Comparison of ENCODE assay signal across 18 cellular contexts in the genomic region with DNA sequence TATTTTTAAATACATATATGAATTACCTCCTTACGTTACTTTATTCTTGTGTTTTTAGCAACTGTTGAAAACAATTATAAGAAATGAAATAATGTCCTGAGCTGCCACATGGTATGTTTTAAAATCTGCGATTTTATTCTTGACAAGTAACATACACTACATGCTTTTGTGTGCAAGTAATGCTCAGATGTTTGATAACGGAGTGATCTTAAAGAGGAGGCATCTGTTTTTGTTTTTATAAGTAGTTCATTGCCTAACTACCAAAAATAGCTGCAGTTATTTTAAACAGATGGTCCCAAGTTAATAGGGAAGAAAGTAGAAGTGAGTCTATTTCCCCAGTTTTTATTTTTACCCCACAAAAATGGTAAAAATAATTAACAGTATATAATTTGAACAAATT. TPM values are rescaled to one million over a fixed set of nuclear protein-coding genes. Genes with fewer than 3 reads are reported as not detected.
DNase-seq lines count a peak whose midpoint lies in the region; ATAC-seq and TF ChIP-seq lines count a peak whose summit lies in the region.
"Had no signal": no experiment of that assay in that cellular context is flagged by ENCODE, and none has a peak within 500 bp of the region (broad histone marks: within the 10 kb centered on the region; RNA-seq: fewer than 3 reads in every experiment).

No MANE protein-coding gene starts in this region.

- H3K36me3 ChIP-seq in GM23248 (ENCODE audit: low read depth) (no peaks in the 10 kb centered on the region), mesenchymal stem cell (ENCODE audit: control insufficient read depth in 1 of 2, insufficient read depth in 2 of 2, low read depth in 1 of 2, low read length in 2 of 2) (peaks cover 0 to 2% of the 10 kb centered on the region in 2 experiments), SJCRH30 (no peaks in the 10 kb centered on the region)
- H3K36me3 ChIP-seq: breast epithelium had no signal

- peaks cover 25% of the 10 kb centered on the region for H3K79me1 ChIP-seq in mesenchymal stem cell (replicated peaks; ENCODE audit: low read length, poor library complexity, severe bottlenecking)

- no peaks in the 10 kb centered on the region for H4K20me1 ChIP-seq in GM23248 (ENCODE audit: insufficient read depth)

- POLR2A ChIA-PET in AG04449 (lab: Yijun Ruan, JAX): no interaction called here

- H3K14ac ChIP-seq in mesenchymal stem cell (ENCODE audit: low read length in 2 of 2): no peak overlapping the region

- H3K27ac ChIP-seq in GM23248 (0 out of 2 replicates have a peak overlapping the region, but pooled peaks have one; percentile 0), coronary artery (peak overlapping the region; percentile 20 to 57), mesenchymal stem cell (ENCODE audit: low read length, poor library complexity, severe bottlenecking) (no peak overlapping the region), SJCRH30 (no peak overlapping the region)
- H3K27ac ChIP-seq: breast epithelium, PC-9 had no signal

- no peak overlapping the region for H2AFZ ChIP-seq in GM23248
- H2AFZ ChIP-seq in mesenchymal stem cell (ENCODE audit: low read depth, low read length): no peak overlapping the region
- H2AFZ ChIP-seq: PC-9 had no signal

- TF ChIP-seq CTCF in AG04449 (IDR thresholded peaks at IDR 0.05; ENCODE audit: insufficient read depth, low read length, missing control alignments) (no peak), coronary artery (IDR thresholded peaks at IDR 0.05) (no peak)

- H2BK12ac ChIP-seq in mesenchymal stem cell (ENCODE audit: low read length in 2 of 2): no peak overlapping the region

- H2BK120ac ChIP-seq in mesenchymal stem cell (ENCODE audit: low read depth, low read length): no peak overlapping the region

- 3 to 4% methylated on average over 3 of the region's 3 CpGs for WGBS in GM23248 (ENCODE audit: low coverage in 1 of 2, low lambda C conversion rate in 2 of 2, missing lambda C conversion rate in 2 of 2), 2 experiments
- 20% methylated on average over 1 of the region's 3 CpGs for WGBS in mesenchymal stem cell

- in situ Hi-C loops in GM23248 (cut with MboI): no loop called here

- DNase-seq in AG04449 (ENCODE audit: low read depth, low spot score) (peak; percentile 70), GM23248 (peak; percentile 73), coronary artery (ENCODE audit: low spot score) (no peak), mesenchymal stem cell (peak; percentile 51), OCI-M1 (lab: John Stamatoyannopoulos, UW) (no peak), SJCRH30 (no peak), NCI-H1092 (lab: John Stamatoyannopoulos, UW) (no peak)
- DNase-seq: activated naive CD4-positive, alpha-beta T cell treated with anti-CD3 and anti-CD28 coated beads for 36 hours; H7; hypothalamus; NCI-H1092 treated with DMSO at 0.1 percent for 48 hours; PC-9; stimulated activated naive CD8-positive, alpha-beta T cell treated with anti-CD3 and anti-CD28 coated beads, Interleukin-15, Interleukin-2, amounts not matched to agents 100 U/mL and 50 U/mL, for 24 hours had no signal

- H3K9me2 ChIP-seq in GM23248 (ENCODE audit: insufficient read depth): no peaks in the 10 kb centered on the region

- ATAC-seq in GM21423 (IDR thresholded peaks at IDR 0.05; ENCODE audit: unreplicated experiment): no peak
- ATAC-seq: left lobe of liver; natural killer cell treated with Interleukin-12 subunit alpha and Interleukin-12 subunit beta and Interleukin-15 and Interleukin-18, amount 100 ng/mL, for 72 hours; sciatic nerve; stimulated activated naive CD8-positive, alpha-beta T cell treated with anti-CD3 and anti-CD28 coated beads, Interleukin-15, Interleukin-2, amounts not matched to agents 100 U/mL and 50 U/mL, for 24 hours had no signal

- no peak overlapping the region for H3K23ac ChIP-seq in mesenchymal stem cell (ENCODE audit: low read length in 2 of 2)

- H2BK15ac ChIP-seq in mesenchymal stem cell (ENCODE audit: low read depth, poor library complexity, severe bottlenecking): no peak overlapping the region

- CTCF ChIA-PET in AG04449 (lab: Yijun Ruan, JAX): interaction anchor here (4.1 kb wide), 1 partner anchor 9 kb away, joined by 14 read pairs; no protein-coding TSS in a partner anchor

- H3K4me3 ChIP-seq in AG04449 (ENCODE audit: low read depth, low read length): no peak overlapping the region
- peak overlapping the region; percentile 1; the same call in 1 of the 2 replicates for H3K4me3 ChIP-seq in GM23248
- H3K4me3 ChIP-seq in coronary artery: no peak overlapping the region
- H3K4me3 ChIP-seq in mesenchymal stem cell (ENCODE audit: insufficient read depth in 1 of 2, low read depth in 1 of 2, low read length in 2 of 2): no peak overlapping the region
- H3K4me3 ChIP-seq in SJCRH30: no peak overlapping the region
- H3K4me3 ChIP-seq: breast epithelium, PC-9 had no signal

- H3K18ac ChIP-seq in mesenchymal stem cell (ENCODE audit: low read depth in 1 of 2, low read length in 2 of 2): no peak overlapping the region

- H3K79me2 ChIP-seq in GM23248 (ENCODE audit: insufficient read depth): peaks cover 21% of the 10 kb centered on the region; the same call in 1 of the 2 replicates

- no peaks in the 10 kb centered on the region for H3K9me3 ChIP-seq in GM23248 (ENCODE audit: low read depth)
- H3K9me3 ChIP-seq in mesenchymal stem cell (ENCODE audit: control insufficient read depth, low read length): no peaks in the 10 kb centered on the region
- no peaks in the 10 kb centered on the region for H3K9me3 ChIP-seq in SJCRH30 (replicated peaks)
- H3K9me3 ChIP-seq: breast epithelium had no signal

- H3K27me3 ChIP-seq in GM23248 (replicated peaks; ENCODE audit: insufficient read depth) (no peaks in the 10 kb centered on the region), mesenchymal stem cell (ENCODE audit: control insufficient read depth in 1 of 2, insufficient read depth in 1 of 2, low read length in 2 of 2) (no peaks in the 10 kb centered on the region), SJCRH30 (no peaks in the 10 kb centered on the region)
- H3K27me3 ChIP-seq: breast epithelium had no signal

- H3K4me2 ChIP-seq in GM23248 (ENCODE audit: unreplicated experiment): peak overlapping the region; percentile 42
- H3K4me2 ChIP-seq in mesenchymal stem cell (ENCODE audit: low read length, poor library complexity, severe bottlenecking): no peak overlapping the region
- H3K4me2 ChIP-seq: PC-9 had no signal

- H3K9ac ChIP-seq in GM23248: no peak overlapping the region
- peak overlapping the region; percentile 37 for H3K9ac ChIP-seq in mesenchymal stem cell (ENCODE audit: low read length)

- H3F3A ChIP-seq in GM23248 (ENCODE audit: insufficient read depth): peaks cover 33% of the 10 kb centered on the region

- H3K4me1 ChIP-seq in GM23248 (ENCODE audit: insufficient read depth) (peaks cover 52% of the 10 kb centered on the region), mesenchymal stem cell (ENCODE audit: control insufficient read depth, insufficient read depth, low read depth, low read length) (peaks cover 5% of the 10 kb centered on the region), SJCRH30 (no peaks in the 10 kb centered on the region)

- H2BK5ac ChIP-seq in mesenchymal stem cell (ENCODE audit: low read depth, low read length, poor library complexity, severe bottlenecking): no peak overlapping the region

- H4K8ac ChIP-seq in mesenchymal stem cell (ENCODE audit: low read length): no peak overlapping the region

- no peak overlapping the region for H4K91ac ChIP-seq in mesenchymal stem cell (ENCODE audit: low read length)

- no peak overlapping the region for H2AK5ac ChIP-seq in mesenchymal stem cell (ENCODE audit: low read length, severe bottlenecking)

- no peak overlapping the region for H3K4ac ChIP-seq in mesenchymal stem cell (ENCODE audit: low read depth in 1 of 2, low read length in 2 of 2)

RNA-seq across cellular contexts. Expression of a gene that starts 55.2 kb away (rescaled TPM):
- total RNA-seq in GM23248 (2014; rRNA removed; shearing (Covaris generic)): 6.3 and 7.1 TPM in 2 replicates
- 1.8 and 2.0 TPM in 2 replicates for polyA plus RNA-seq in GM23248 (2016; fragmentation: Nextera tagmentation; extraction: Ambion mirVana)
- 13.3 TPM for polyA plus RNA-seq in mesenchymal stem cell (2013, experiment 1 of 2)
- 13.7 TPM for polyA plus RNA-seq in mesenchymal stem cell (2013, experiment 2 of 2)
- total RNA-seq in SJCRH30 (2014; rRNA removed; shearing (Covaris generic)): 14.0 and 15.1 TPM in 2 replicates

Comparison
In these comparisons a context has a peak if more than half of its experiments do, and no peak if none do; other contexts are left out.
1. DNase-seq: peak in AG04449 (single experiment), GM23248 (single experiment) and mesenchymal stem cell (single experiment); none in coronary artery (single experiment), OCI-M1 (single experiment), SJCRH30 (0 of 2) and NCI-H1092 (single experiment).
2. H3K27ac ChIP-seq: peak in GM23248 (single experiment) and coronary artery (2 of 2); none in mesenchymal stem cell (single experiment) and SJCRH30 (single experiment).